In genomic region chr11:122656073-122656630, GRCh38 we compare ENCODE assay signal across 8 cellular contexts. TPM values are rescaled to one million over a fixed set of nuclear protein-coding genes. Genes with fewer than 3 reads are reported as not detected.
DNase-seq lines count a peak whose midpoint lies in the region; ATAC-seq and TF ChIP-seq lines count a peak whose summit lies in the region.

No MANE protein-coding gene starts in this region.

- peaks cover 12% of the 10 kb centered on the region for H3K36me3 Mint-ChIP-seq in Caco-2 (ENCODE audit: insufficient read depth, unreplicated experiment)
- no peaks in the 10 kb centered on the region for H3K36me3 Mint-ChIP-seq in MCF 10A (ENCODE audit: insufficient read depth, unreplicated experiment)

- peak overlapping the region; percentile 65 for H3K27ac Mint-ChIP-seq in Caco-2 (ENCODE audit: unreplicated experiment)
- H3K27ac Mint-ChIP-seq in MCF 10A (ENCODE audit: low read depth, unreplicated experiment) = peak overlapping the region; percentile 64

- H3K36me3 ChIP-seq in Caco-2 (ENCODE audit: control insufficient read depth, insufficient read depth, low read length) = no peaks in the 10 kb centered on the region
- H3K36me3 ChIP-seq in kidney epithelial cell (ENCODE audit: control insufficient read depth, insufficient read depth, low read length) = no peaks in the 10 kb centered on the region

- TF ChIP-seq CTCF in Caco-2 (IDR thresholded peaks at IDR 0.05; ENCODE audit: insufficient read depth in 1 of 2, low read depth in 1 of 2, low read length in 1 of 2, severe bottlenecking in 1 of 2, unreplicated experiment in 1 of 2) = no peak
- TF ChIP-seq CTCF in VCaP (conservative IDR thresholded peaks at IDR 0.05) = no peak
- no peak for TF ChIP-seq CTCF in MCF 10A (IDR thresholded peaks at IDR 0.05; ENCODE audit: unreplicated experiment)
- TF ChIP-seq CTCF in kidney epithelial cell (IDR thresholded peaks at IDR 0.05; ENCODE audit: insufficient read depth, low read length, poor library complexity, severe bottlenecking) = no peak

- intact Hi-C loops in Caco-2 (cut with micrococcal nuclease; ENCODE audit: unreplicated experiment) = loop anchor here (1.0 to 5.0 kb wide), 2 partner anchors 50 to 76 kb away; no protein-coding TSS in a partner anchor
- intact Hi-C loops in MCF 10A (cut with micrococcal nuclease) = no loop called here

- POLR2A ChIA-PET in Caco-2 (lab: Charles Lee) (interaction anchor here (0.6 to 2.3 kb wide), 4 partner anchors 12 to 1928 kb away, joined by 3 to 9 read pairs (median 4); partner anchors contain the start of gene HSPA8), MCF 10A (lab: Yijun Ruan, JAX) (interaction anchor here (0.7 to 2.4 kb wide), 14 partner anchors 9 to 405 kb away, joined by 3 to 7 read pairs (median 4); no protein-coding TSS in a partner anchor)

- no TSS peak for BruUV-seq in Caco-2 (replicated peaks; lab: Mats Ljungman, UMichigan)
- BruUV-seq in MCF 10A (replicated peaks; lab: Mats Ljungman, UMichigan) = no TSS peak

- CTCF ChIA-PET in Caco-2 (lab: Charles Lee) (interaction anchor here (0.6 to 2.3 kb wide), 16 partner anchors 11 to 397 kb away, joined by 3 to 48 read pairs (median 4); no protein-coding TSS in a partner anchor), MCF 10A (lab: Yijun Ruan, JAX) (interaction anchor here (0.5 to 1.5 kb wide), 17 partner anchors 10 to 400 kb away, joined by 3 to 9 read pairs (median 3); no protein-coding TSS in a partner anchor)

- no peaks in the 10 kb centered on the region for H3K27me3 Mint-ChIP-seq in Caco-2 (ENCODE audit: insufficient read depth, unreplicated experiment)
- H3K27me3 Mint-ChIP-seq in MCF 10A (ENCODE audit: insufficient read depth, unreplicated experiment) = no peaks in the 10 kb centered on the region

- H3K4me1 ChIP-seq in Caco-2 = peaks cover 18% of the 10 kb centered on the region

- H3K27ac ChIP-seq in VCaP = peak overlapping the region; percentile 56

- H3K27me3 ChIP-seq in Caco-2 (replicated peaks; ENCODE audit: control insufficient read depth, insufficient read depth, low read length) (no peaks in the 10 kb centered on the region; the same call in 1 of the 2 replicates), kidney epithelial cell (ENCODE audit: control insufficient read depth, insufficient read depth, low read length) (no peaks in the 10 kb centered on the region)

- no peaks in the 10 kb centered on the region for H3K9me3 ChIP-seq in Caco-2

- H3K9me3 Mint-ChIP-seq in Caco-2 (ENCODE audit: unreplicated experiment) (no peaks in the 10 kb centered on the region), MCF 10A (ENCODE audit: unreplicated experiment) (no peaks in the 10 kb centered on the region)

- H3K4me3 Mint-ChIP-seq in Caco-2 (ENCODE audit: unreplicated experiment) = peak overlapping the region; percentile 95
- H3K4me3 Mint-ChIP-seq in MCF 10A (ENCODE audit: unreplicated experiment) = peak overlapping the region; percentile 77

- H3K4me3 ChIP-seq in Caco-2 (ENCODE audit: low read depth, low read length) (peak overlapping the region; percentile 58), kidney epithelial cell (ENCODE audit: low read depth, low read length) (peak overlapping the region; percentile 88)

- H3K4me1 Mint-ChIP-seq in Caco-2 (ENCODE audit: low read depth, unreplicated experiment) = peaks cover 19% of the 10 kb centered on the region
- H3K4me1 Mint-ChIP-seq in MCF 10A (ENCODE audit: insufficient read depth, unreplicated experiment) = peaks cover 10% of the 10 kb centered on the region

- DNase-seq in Caco-2 (peak; percentile 69 to 79), HuH-7 (ENCODE audit: low spot score) (peak; percentile 39), MCF 10A (ENCODE audit: unreplicated experiment) (peak; percentile 66), kidney epithelial cell (ENCODE audit: low read depth) (no peak), OCI-M2 (lab: John Stamatoyannopoulos, UW; ENCODE audit: unreplicated experiment) (no peak)
- DNase-seq in stimulated activated CD4-positive, alpha-beta T cell treated with anti-CD3 and anti-CD28 coated beads, Interleukin-15, amount 100 ng/mL, for 48 hours (ENCODE audit: low read depth in 2 of 2) = peak; percentile 23 to 39

- ATAC-seq in GM21526 (IDR thresholded peaks at IDR 0.05; ENCODE audit: low FRiP score, unreplicated experiment) = peak; percentile 42

RNA-seq across cellular contexts. Expression of gene UBASH3B, which starts 0.6 kb away (rescaled TPM):
- 21.5 and 22.0 TPM in 2 replicates for total RNA-seq in Caco-2 (2022)
- total RNA-seq in MCF 10A (2022) = 6.2 and 10.3 TPM in 2 replicates
- 32.0 and 45.4 TPM in 2 replicates for total RNA-seq in kidney epithelial cell

Comparison
In these comparisons a context has a peak if more than half of its experiments do, and no peak if none do; other contexts are left out.
1. DNase-seq: peak in Caco-2 (2 of 2), HuH-7 (single experiment), MCF 10A (single experiment) and stimulated activated CD4-positive, alpha-beta T cell treated with anti-CD3 and anti-CD28 coated beads, Interleukin-15, amount 100 ng/mL, for 48 hours (2 of 2); none in kidney epithelial cell (single experiment) and OCI-M2 (single experiment).